14 cellular contexts compared by ENCODE assay signal in genomic region chr1:41314781-41315481, GRCh38. TPM values are rescaled to one million over a fixed set of nuclear protein-coding genes. Genes with fewer than 3 reads are reported as not detected.
DNase-seq lines count a peak whose midpoint lies in the region.
"Had no signal": no experiment of that assay in that cellular context is flagged by ENCODE, and none has a peak within 500 bp of the region (broad histone marks: within the 10 kb centered on the region; RNA-seq: fewer than 3 reads in every experiment).

No MANE protein-coding gene starts in this region.

- H2BK120ac ChIP-seq in mesenchymal stem cell (ENCODE audit: low read depth, low read length), result no peak overlapping the region

- H2AFZ ChIP-seq in mesenchymal stem cell (ENCODE audit: low read depth, low read length), result no peak overlapping the region

- H4K91ac ChIP-seq in mesenchymal stem cell (ENCODE audit: low read length), result no peak overlapping the region

- H3K23ac ChIP-seq in mesenchymal stem cell (ENCODE audit: low read length in 2 of 2), result no peak overlapping the region

- H3K4me1 ChIP-seq in mesenchymal stem cell (ENCODE audit: control insufficient read depth, insufficient read depth, low read depth, low read length), result peaks cover 4% of the 10 kb centered on the region

- H3K14ac ChIP-seq in mesenchymal stem cell (ENCODE audit: low read length in 2 of 2), result no peak overlapping the region

- no peak overlapping the region for H3K4me3 ChIP-seq in mesenchymal stem cell (ENCODE audit: insufficient read depth in 1 of 2, low read depth in 1 of 2, low read length in 2 of 2)
- H3K4me3 ChIP-seq: tibial artery had no signal

- H3K4me2 ChIP-seq in mesenchymal stem cell (ENCODE audit: low read length, poor library complexity, severe bottlenecking), result no peak overlapping the region

- no peaks in the 10 kb centered on the region for H3K9me3 ChIP-seq in mesenchymal stem cell (ENCODE audit: control insufficient read depth, low read length)
- H3K9me3 ChIP-seq: tibial artery had no signal

- no peak overlapping the region for H2BK15ac ChIP-seq in mesenchymal stem cell (ENCODE audit: low read depth, poor library complexity, severe bottlenecking)

- H3K18ac ChIP-seq in mesenchymal stem cell (ENCODE audit: low read depth in 1 of 2, low read length in 2 of 2), result no peak overlapping the region

- H3K27ac Mint-ChIP-seq in immature natural killer cell, result no peak overlapping the region
- H3K27ac Mint-ChIP-seq: B cell had no signal

- H2AK5ac ChIP-seq in mesenchymal stem cell (ENCODE audit: low read length, severe bottlenecking), result no peak overlapping the region

- peaks cover 7 to 21% of the 10 kb centered on the region in 2 experiments for H3K27me3 ChIP-seq in mesenchymal stem cell (ENCODE audit: control insufficient read depth in 1 of 2, insufficient read depth in 1 of 2, low read length in 2 of 2)
- H3K27me3 ChIP-seq: tibial artery had no signal

- no peak overlapping the region for H2BK12ac ChIP-seq in mesenchymal stem cell (ENCODE audit: low read length in 2 of 2)

- H3K4ac ChIP-seq in mesenchymal stem cell (ENCODE audit: low read depth in 1 of 2, low read length in 2 of 2), result no peak overlapping the region

- no peak overlapping the region for H4K8ac ChIP-seq in mesenchymal stem cell (ENCODE audit: low read length)

- H3K36me3 Mint-ChIP-seq in immature natural killer cell, result no peaks in the 10 kb centered on the region

- H3K4me1 Mint-ChIP-seq in immature natural killer cell, result peaks cover 12 to 17% of the 10 kb centered on the region in 2 donors
- H3K4me1 Mint-ChIP-seq: B cell had no signal

- no peak overlapping the region for H3K4me3 Mint-ChIP-seq in immature natural killer cell
- H3K4me3 Mint-ChIP-seq: B cell had no signal

- WGBS in mesenchymal stem cell, result 65% methylated on average over 14 of the region's 15 CpGs

- H3K79me1 ChIP-seq in mesenchymal stem cell (replicated peaks; ENCODE audit: low read length, poor library complexity, severe bottlenecking), result no peaks in the 10 kb centered on the region

- H3K9ac ChIP-seq in mesenchymal stem cell (ENCODE audit: low read length), result no peak overlapping the region

- DNase-seq in DMS79 (lab: John Stamatoyannopoulos, UW), result peak; percentile 55
- DNase-seq in NCI-H1436 treated with DMSO at 0.1 percent for 48 hours (lab: John Stamatoyannopoulos, UW), result peak; percentile 36
- peak; percentile 32 for DNase-seq in astrocyte of the hippocampus (ENCODE audit: low read depth, low spot score)
- DNase-seq in mesenchymal stem cell, result peak; percentile 29
- DNase-seq in RKO (ENCODE audit: low spot score), result no peak
- DNase-seq in ecto neural progenitor cell (ENCODE audit: low spot score), result no peak
- no peak for DNase-seq in HuH-7.5 (ENCODE audit: low spot score)
- no peak for DNase-seq in immature natural killer cell
- DNase-seq: activated naive CD4-positive, alpha-beta T cell; NCI-H446; posterior cingulate gyrus; stimulated activated CD8-positive, alpha-beta memory T cell treated with anti-CD3 and anti-CD28 coated beads, Interleukin-4, amount 100 ng/mL, for 48 hours; tibial artery had no signal

- H3K27me3 Mint-ChIP-seq in immature natural killer cell (ENCODE audit: low read depth in 3 of 3), result peaks cover 0 to 2% (median 0%) of the 10 kb centered on the region in 3 donors

- no peaks in the 10 kb centered on the region for H3K9me3 Mint-ChIP-seq in immature natural killer cell

- no peaks in the 10 kb centered on the region for H3K36me3 ChIP-seq in mesenchymal stem cell (ENCODE audit: control insufficient read depth in 1 of 2, insufficient read depth in 2 of 2, low read depth in 1 of 2, low read length in 2 of 2)
- H3K36me3 ChIP-seq: tibial artery had no signal

- no peak overlapping the region for H2BK5ac ChIP-seq in mesenchymal stem cell (ENCODE audit: low read depth, low read length, poor library complexity, severe bottlenecking)

- no peak overlapping the region for H3K27ac ChIP-seq in mesenchymal stem cell (ENCODE audit: low read length, poor library complexity, severe bottlenecking)
- H3K27ac ChIP-seq: tibial artery had no signal

RNA-seq across cellular contexts. Expression of gene FOXO6, which starts 46.3 kb away (rescaled TPM):
- 0.59 TPM for polyA plus RNA-seq in mesenchymal stem cell (2013, experiment 1 of 2)
- polyA plus RNA-seq in mesenchymal stem cell (2013, experiment 2 of 2), result 0.71 TPM
- polyA plus RNA-seq in immature natural killer cell, result not detected

Comparison
In these comparisons a context has a peak if more than half of its experiments do, and no peak if none do; other contexts are left out.
1. DNase-seq: peak in DMS79 (single experiment), NCI-H1436 treated with DMSO at 0.1 percent for 48 hours (single experiment), astrocyte of the hippocampus (single experiment) and mesenchymal stem cell (single experiment); none in RKO (single experiment), ecto neural progenitor cell (single experiment), HuH-7.5 (single experiment) and immature natural killer cell (0 of 3).